Comparison of ENCODE assay signal across 24 cellular contexts in the genomic region with DNA sequence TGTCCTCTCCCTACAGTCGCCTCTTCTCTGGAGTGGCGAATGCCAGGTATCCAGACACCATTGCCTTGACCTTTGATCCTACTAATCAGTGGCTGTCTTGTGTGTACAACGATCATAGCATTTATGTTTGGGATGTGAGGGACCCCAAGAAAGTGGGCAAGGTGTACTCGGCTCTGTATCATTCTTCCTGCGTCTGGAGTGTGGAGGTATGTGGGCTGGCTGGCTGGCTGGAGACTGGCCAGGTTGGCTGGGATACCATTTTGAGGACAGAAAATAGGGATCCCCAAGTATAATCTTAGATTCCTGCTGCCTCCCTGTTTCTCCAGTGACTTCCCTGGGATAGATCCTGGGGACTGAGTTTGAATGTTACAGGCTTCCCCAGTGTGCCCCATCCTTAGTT.
"Had no signal": no experiment of that assay in that cellular context is flagged by ENCODE, and none has a peak within 500 bp of the region (broad histone marks: within the 10 kb centered on the region; RNA-seq: fewer than 3 reads in every experiment).

No MANE protein-coding gene starts in this region.

- H3K27me3 ChIP-seq: colonic mucosa, dorsolateral prefrontal cortex, esophagus muscularis mucosa, esophagus squamous epithelium, foreskin keratinocyte, gastrocnemius medialis, gastroesophageal sphincter, heart left ventricle, heart right ventricle had no signal

- ATAC-seq: effector memory CD8-positive, alpha-beta T cell; esophagus mucosa; foreskin keratinocyte; gastrocnemius medialis; gastroesophageal sphincter; heart left ventricle; heart right ventricle had no signal

- H3K27ac ChIP-seq: colonic mucosa, coronary artery, epithelial cell of prostate, esophagus muscularis mucosa, esophagus squamous epithelium, foreskin keratinocyte, gastrocnemius medialis, gastroesophageal sphincter, heart left ventricle, heart right ventricle had no signal

- H3K36me3 ChIP-seq: colonic mucosa had no signal

- H3K4me1 ChIP-seq: colonic mucosa, foreskin keratinocyte, gastrocnemius medialis had no signal

- H3K4me3 ChIP-seq: colonic mucosa, coronary artery, dorsolateral prefrontal cortex, esophagus muscularis mucosa, esophagus squamous epithelium, gastrocnemius medialis, gastroesophageal sphincter, heart left ventricle, heart right ventricle had no signal

- DNase-seq: colonic mucosa; cortex of kidney; dermis blood vessel endothelial cell; dorsolateral prefrontal cortex; effector CD4-positive, alpha-beta T cell; effector CD8-positive, alpha-beta T cell; effector memory CD4-positive, alpha-beta T cell; effector memory CD8-positive, alpha-beta T cell; endodermal cell; erythroblast; esophagus squamous epithelium; foreskin fibroblast; foreskin keratinocyte; foreskin melanocyte; gastrocnemius medialis; glutamatergic neuron; head of caudate nucleus; heart left ventricle; heart right ventricle had no signal

- H3K9me3 ChIP-seq: colonic mucosa, esophagus muscularis mucosa, esophagus squamous epithelium, gastrocnemius medialis, gastroesophageal sphincter, heart left ventricle, heart right ventricle had no signal
